Comparison of ENCODE assay signal across 27 cellular contexts in genomic region chr11:14323118-14323676, GRCh38. TPM values are rescaled to one million over a fixed set of nuclear protein-coding genes. Genes with fewer than 3 reads are reported as not detected.
DNase-seq lines count a peak whose midpoint lies in the region; ATAC-seq and TF ChIP-seq lines count a peak whose summit lies in the region.
"Had no signal": no experiment of that assay in that cellular context is flagged by ENCODE, and none has a peak within 500 bp of the region (broad histone marks: within the 10 kb centered on the region; RNA-seq: fewer than 3 reads in every experiment).

No MANE protein-coding gene starts in this region.

- H3K79me2 ChIP-seq in SU-DHL-6 (ENCODE audit: insufficient read depth, low read length), result peaks cover 95% of the 10 kb centered on the region

- peaks cover 78% of the 10 kb centered on the region for H3K4me1 Mint-ChIP-seq in stimulated activated naive CD8-positive, alpha-beta T cell treated with anti-CD3 and anti-CD28 coated beads, Interleukin-15, Interleukin-2, amounts not matched to agents 100 ng/mL and 50 ng/mL, for 24 hours (ENCODE audit: low read depth)

- TF ChIP-seq CTCF in SU-DHL-6 (IDR thresholded peaks at IDR 0.05; ENCODE audit: insufficient read depth, low read length, poor library complexity, severe bottlenecking) (no peak), GM20000 (IDR thresholded peaks at IDR 0.05; ENCODE audit: extremely low read depth, missing control alignments) (no peak)

- no peaks in the 10 kb centered on the region for H4K20me1 ChIP-seq in SU-DHL-6 (ENCODE audit: low read depth, low read length)

- no peaks in the 10 kb centered on the region for H3K9me2 ChIP-seq in SU-DHL-6 (replicated peaks; ENCODE audit: insufficient read depth, low read length)

- H3K4me2 ChIP-seq in SU-DHL-6 (ENCODE audit: low read depth, low read length, poor library complexity, severe bottlenecking), result peak overlapping the region; percentile 96

- H3K9ac ChIP-seq in SU-DHL-6 (ENCODE audit: low read length), result peak overlapping the region; percentile 55
- H3K9ac ChIP-seq: GM23248 had no signal

- H3K27ac Mint-ChIP-seq in stimulated activated naive CD8-positive, alpha-beta T cell treated with anti-CD3 and anti-CD28 coated beads, Interleukin-15, Interleukin-2, amounts not matched to agents 100 ng/mL and 50 ng/mL, for 24 hours, result peak overlapping the region; percentile 62
- H3K27ac Mint-ChIP-seq: activated naive CD8-positive, alpha-beta T cell treated with anti-CD3 and anti-CD28 coated beads, Interleukin-2, amount 10 ng/mL, durations not matched to agents 7 days and 5 days; activated T-helper 17 cell treated with anti-CD3 and anti-CD28 coated beads, Interleukin-2, amount 50 U/mL, for 72 hours had no signal

- peak overlapping the region; percentile 54 for H3K4me3 ChIP-seq in SU-DHL-6 (ENCODE audit: insufficient read depth, low read length, poor library complexity, severe bottlenecking)
- no peak overlapping the region for H3K4me3 ChIP-seq in MG63
- H3K4me3 ChIP-seq: GM23248, prostate gland, uterus had no signal

- no peak overlapping the region for H2AFZ ChIP-seq in SU-DHL-6 (ENCODE audit: low read depth, low read length, severe bottlenecking)
- H2AFZ ChIP-seq: GM23248 had no signal

- no peaks in the 10 kb centered on the region for H3K9me3 Mint-ChIP-seq in stimulated activated naive CD8-positive, alpha-beta T cell treated with anti-CD3 and anti-CD28 coated beads, Interleukin-15, Interleukin-2, amounts not matched to agents 100 ng/mL and 50 ng/mL, for 24 hours
- H3K9me3 Mint-ChIP-seq: activated T-helper 17 cell treated with anti-CD3 and anti-CD28 coated beads, Interleukin-2, amount 50 U/mL, for 72 hours had no signal

- no peak for ATAC-seq in stimulated activated naive CD8-positive, alpha-beta T cell treated with anti-CD3 and anti-CD28 coated beads, Interleukin-15, Interleukin-2, amounts not matched to agents 100 U/mL and 50 U/mL, for 24 hours
- ATAC-seq: activated T-helper 17 cell treated with anti-CD3 and anti-CD28 coated beads, Interleukin-2, amount 50 U/mL, for 72 hours; foreskin keratinocyte; PC-3 had no signal

- no peak for DNase-seq in stimulated activated naive CD8-positive, alpha-beta T cell treated with anti-CD3 and anti-CD28 coated beads, Interleukin-15, Interleukin-2, amounts not matched to agents 100 U/mL and 50 U/mL, for 24 hours
- peak; percentile 15 for DNase-seq in kidney tubule cell (ENCODE audit: low spot score)
- DNase-seq in GM20000 (ENCODE audit: low spot score), result no peak
- no peak for DNase-seq in NCI-H1092 treated with DMSO at 0.1 percent for 48 hours (lab: John Stamatoyannopoulos, UW)
- DNase-seq in MG63, result no peak
- DNase-seq in inferior parietal cortex (ENCODE audit: extremely low spot score), result no peak
- DNase-seq: activated naive CD8-positive, alpha-beta T cell treated with anti-CD3 and anti-CD28 coated beads, Interleukin-2, amount 10 ng/mL, durations not matched to agents 7 days and 5 days; brain microvascular endothelial cell; foreskin keratinocyte; GDM1; GM23248; hippocampal formation; IMR-90; MM.1S; NCI-H774; PC-3; SIG-M5; stimulated activated CD4-positive, alpha-beta T cell treated with anti-CD3 and anti-CD28 coated beads, Interleukin-2, amount 100 ng/mL, for 48 hours; substantia nigra; T-helper 2 cell; uterus; WERI-Rb-1 had no signal

- no peaks in the 10 kb centered on the region for H3K9me3 ChIP-seq in SU-DHL-6 (ENCODE audit: insufficient read depth, low read length)
- H3K9me3 ChIP-seq in MG63, result no peaks in the 10 kb centered on the region
- H3K9me3 ChIP-seq: prostate gland, uterus had no signal

- H3K27me3 ChIP-seq in SU-DHL-6 (ENCODE audit: low read length), result no peaks in the 10 kb centered on the region
- H3K27me3 ChIP-seq in MG63, result no peaks in the 10 kb centered on the region
- H3K27me3 ChIP-seq: brain microvascular endothelial cell, foreskin keratinocyte, uterus had no signal

- no peak overlapping the region for H3K4me3 Mint-ChIP-seq in stimulated activated naive CD8-positive, alpha-beta T cell treated with anti-CD3 and anti-CD28 coated beads, Interleukin-15, Interleukin-2, amounts not matched to agents 100 ng/mL and 50 ng/mL, for 24 hours
- H3K4me3 Mint-ChIP-seq: activated naive CD8-positive, alpha-beta T cell treated with anti-CD3 and anti-CD28 coated beads, Interleukin-2, amount 10 ng/mL, durations not matched to agents 7 days and 5 days; activated T-helper 17 cell treated with anti-CD3 and anti-CD28 coated beads, Interleukin-2, amount 50 U/mL, for 72 hours had no signal

- H3K27me3 Mint-ChIP-seq in stimulated activated naive CD8-positive, alpha-beta T cell treated with anti-CD3 and anti-CD28 coated beads, Interleukin-15, Interleukin-2, amounts not matched to agents 100 ng/mL and 50 ng/mL, for 24 hours, result no peaks in the 10 kb centered on the region
- H3K27me3 Mint-ChIP-seq: activated naive CD8-positive, alpha-beta T cell treated with anti-CD3 and anti-CD28 coated beads, Interleukin-2, amount 10 ng/mL, durations not matched to agents 7 days and 5 days; activated T-helper 17 cell treated with anti-CD3 and anti-CD28 coated beads, Interleukin-2, amount 50 U/mL, for 72 hours had no signal

- H3F3A ChIP-seq in SU-DHL-6 (ENCODE audit: insufficient read depth), result peaks cover 86% of the 10 kb centered on the region

- H3K36me3 Mint-ChIP-seq in stimulated activated naive CD8-positive, alpha-beta T cell treated with anti-CD3 and anti-CD28 coated beads, Interleukin-15, Interleukin-2, amounts not matched to agents 100 ng/mL and 50 ng/mL, for 24 hours (ENCODE audit: low read depth), result peaks cover 7% of the 10 kb centered on the region

- H3K36me3 ChIP-seq in SU-DHL-6 (ENCODE audit: low read length), result peaks cover 4% of the 10 kb centered on the region; the same call in 1 of the 2 replicates
- H3K36me3 ChIP-seq in MG63, result peaks cover 4% of the 10 kb centered on the region; the same call in 1 of the 2 replicates
- H3K36me3 ChIP-seq: brain microvascular endothelial cell, prostate gland, uterus, WERI-Rb-1 had no signal

- H3K27ac ChIP-seq in SU-DHL-6 (ENCODE audit: low read depth, low read length), result peak overlapping the region; percentile 95
- H3K27ac ChIP-seq: brain microvascular endothelial cell, C4-2B, foreskin keratinocyte, GM23248, prostate gland, uterus, WERI-Rb-1 had no signal

RNA-seq across cellular contexts. Expression of gene RRAS2, which starts 35.8 kb away (rescaled TPM):
- total RNA-seq in MG63 (2014; rRNA removed; shearing (Covaris generic); ENCODE audit: low replicate concordance), result 169 and 218 TPM in 2 replicates
